Comparison of ENCODE assay signal across 1 cellular context in the genomic region with DNA sequence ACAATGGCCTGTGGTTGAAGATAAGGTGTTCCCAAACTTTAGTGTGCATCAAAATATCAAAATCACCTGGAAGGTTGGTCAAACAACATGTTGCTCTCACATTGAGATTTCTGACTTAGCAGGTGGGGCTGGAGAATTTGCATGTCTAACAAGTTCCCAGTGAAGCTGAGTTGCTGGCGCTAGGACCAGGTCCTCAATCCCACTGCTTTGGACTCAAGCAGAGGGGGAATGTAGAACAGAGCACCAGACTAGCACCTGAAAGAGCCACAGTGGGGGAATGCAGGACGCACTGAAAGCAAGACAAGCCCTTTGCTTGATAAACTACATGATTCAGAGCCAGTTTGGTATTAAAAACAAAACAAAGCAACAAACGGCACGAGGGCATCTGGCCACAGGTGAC.
TF ChIP-seq lines count a peak whose summit lies in the region.

No MANE protein-coding gene starts in this region.

TF ChIP-seq in GM23338, 12 proteins besides CTCF, POLR2A, EP300 and RAD21 (continued from another document):
- TF ChIP-seq, protein P1, sequence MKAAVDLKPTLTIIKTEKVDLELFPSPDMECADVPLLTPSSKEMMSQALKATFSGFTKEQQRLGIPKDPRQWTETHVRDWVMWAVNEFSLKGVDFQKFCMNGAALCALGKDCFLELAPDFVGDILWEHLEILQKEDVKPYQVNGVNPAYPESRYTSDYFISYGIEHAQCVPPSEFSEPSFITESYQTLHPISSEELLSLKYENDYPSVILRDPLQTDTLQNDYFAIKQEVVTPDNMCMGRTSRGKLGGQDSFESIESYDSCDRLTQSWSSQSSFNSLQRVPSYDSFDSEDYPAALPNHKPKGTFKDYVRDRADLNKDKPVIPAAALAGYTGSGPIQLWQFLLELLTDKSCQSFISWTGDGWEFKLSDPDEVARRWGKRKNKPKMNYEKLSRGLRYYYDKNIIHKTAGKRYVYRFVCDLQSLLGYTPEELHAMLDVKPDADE (IDR thresholded peaks at IDR 0.05), result no peak
